8 cellular contexts compared by ENCODE assay signal in genomic region chr12:122078141-122079037, GRCh38. TPM values are rescaled to one million over a fixed set of nuclear protein-coding genes. Genes with fewer than 3 reads are reported as not detected.
DNase-seq lines count a peak whose midpoint lies in the region; ATAC-seq and TF ChIP-seq lines count a peak whose summit lies in the region.

Gene MLXIP, plus strand, starts transcription at chr12:122078756. Its CDS starts 98 bp downstream, at chr12:122078854.

- H3K4me3 ChIP-seq in GM12864 (ENCODE audit: low read depth, low read length) (peak within 1 kb of the TSS; percentile 58), cardiac muscle cell (peak within 1 kb of the TSS; percentile 42), upper lobe of left lung (peak within 1 kb of the TSS; percentile 48 to 89 (median 74))

- H3K36me3 Mint-ChIP-seq in activated naive CD8-positive, alpha-beta T cell treated with anti-CD3 and anti-CD28 coated beads, Interleukin-2, amount 50 U/mL, for 24 hours (ENCODE audit: low read depth), result peaks cover 13% of the 10 kb centered on the region

- no peaks in the 10 kb centered on the region for H3K27me3 Mint-ChIP-seq in activated naive CD8-positive, alpha-beta T cell treated with anti-CD3 and anti-CD28 coated beads, Interleukin-2, amount 50 U/mL, for 24 hours

- no peaks in the 10 kb centered on the region for H3K9me3 Mint-ChIP-seq in activated naive CD8-positive, alpha-beta T cell treated with anti-CD3 and anti-CD28 coated beads, Interleukin-2, amount 50 U/mL, for 24 hours

- H3K27me3 ChIP-seq in cardiac muscle cell, result peaks cover 6% of the 10 kb centered on the region
- H3K27me3 ChIP-seq in upper lobe of left lung, result no peaks in the 10 kb centered on the region

- H3K36me3 ChIP-seq in cardiac muscle cell, result no peaks in the 10 kb centered on the region
- H3K36me3 ChIP-seq in upper lobe of left lung, result no peaks in the 10 kb centered on the region

- TF ChIP-seq CTCF in GM12864 (IDR thresholded peaks at IDR 0.05; ENCODE audit: low read depth, low read length, missing control alignments) (no peak), cardiac muscle cell (IDR thresholded peaks at IDR 0.05; ENCODE audit: low read depth, low read length) (no peak), upper lobe of left lung (IDR thresholded peaks at IDR 0.05) (peak in 3 of 6 experiments; percentile 3 to 22 (median 17))

- intact Hi-C loops in posterior cingulate gyrus (cut with DNase I), result loop anchor here (2.0 kb wide), 2 partner anchors 20 to 38 kb away; no protein-coding TSS in a partner anchor

- DNase-seq in GM12864 (ENCODE audit: low read depth), result peak; percentile 64
- peak; percentile 94 to 97 (median 97) for DNase-seq in NCI-H1417 (lab: John Stamatoyannopoulos, UW)
- peak; percentile 90 for DNase-seq in SW480 (ENCODE audit: low spot score)
- DNase-seq in activated naive CD8-positive, alpha-beta T cell treated with anti-CD3 and anti-CD28 coated beads, Interleukin-2, amount 50 U/mL, for 24 hours, result peak; percentile 93
- peak; percentile 95 to 96 for DNase-seq in cardiac muscle cell (ENCODE audit: low read depth in 1 of 2, low spot score in 1 of 2)
- DNase-seq in posterior cingulate gyrus, result peak; percentile 91 to 99 (median 93)
- DNase-seq in upper lobe of left lung, result peak; percentile 96 to 99

- H3K4me1 ChIP-seq in cardiac muscle cell (ENCODE audit: low read depth) (peaks cover 14% of the 10 kb centered on the region), upper lobe of left lung (peaks cover 37 to 51% (median 41%) of the 10 kb centered on the region in 4 donors)

- TF ChIP-seq POLR2A in upper lobe of left lung (IDR thresholded peaks at IDR 0.05), result peak in 3 of 4 donors; percentile 88 to 95 (median 91)

- ATAC-seq in HG02678 (IDR thresholded peaks at IDR 0.05; ENCODE audit: unreplicated experiment) (peak; percentile 83), upper lobe of left lung (ENCODE audit: low FRiP score in 2 of 2) (peak; percentile 87 to 92)
- ATAC-seq in activated naive CD8-positive, alpha-beta T cell treated with anti-CD3 and anti-CD28 coated beads, Interleukin-2, amount 50 U/mL, for 24 hours, result peak; percentile 75

- peaks cover 58% of the 10 kb centered on the region for H3K4me1 Mint-ChIP-seq in activated naive CD8-positive, alpha-beta T cell treated with anti-CD3 and anti-CD28 coated beads, Interleukin-2, amount 50 U/mL, for 24 hours

- peak within 1 kb of the TSS; percentile 91 for H3K4me3 Mint-ChIP-seq in activated naive CD8-positive, alpha-beta T cell treated with anti-CD3 and anti-CD28 coated beads, Interleukin-2, amount 50 U/mL, for 24 hours

- H3K9me3 ChIP-seq in cardiac muscle cell (ENCODE audit: low read depth), result no peaks in the 10 kb centered on the region
- no peaks in the 10 kb centered on the region for H3K9me3 ChIP-seq in upper lobe of left lung

- H3K27ac Mint-ChIP-seq in activated naive CD8-positive, alpha-beta T cell treated with anti-CD3 and anti-CD28 coated beads, Interleukin-2, amount 50 U/mL, for 24 hours, result peak within 1 kb of the TSS; percentile 88

- H3K27ac ChIP-seq in cardiac muscle cell (no peak within 1 kb of the TSS), upper lobe of left lung (peak within 1 kb of the TSS; percentile 80 to 90 (median 88))

- 0 to 22% methylated on average over 4 to 47 of the region's 114 CpGs for WGBS in upper lobe of left lung, 2 donors

- no peak for TF ChIP-seq EP300 in upper lobe of left lung (IDR thresholded peaks at IDR 0.05)

RNA-seq across cellular contexts. Expression of gene MLXIP, which starts in this region (rescaled TPM):
- total RNA-seq in cardiac muscle cell (5.5 and 8.2 TPM in 2 replicates), upper lobe of left lung (100 to 1,000 TPM in 1 of 6 donors, 10 to 100 TPM in 5; 30.4 to 167 (median 55.0) TPM)
- 11.0 and 13.7 TPM in 2 replicates for polyA plus RNA-seq in cardiac muscle cell
